20 cellular contexts compared by ENCODE assay signal in the genomic region with DNA sequence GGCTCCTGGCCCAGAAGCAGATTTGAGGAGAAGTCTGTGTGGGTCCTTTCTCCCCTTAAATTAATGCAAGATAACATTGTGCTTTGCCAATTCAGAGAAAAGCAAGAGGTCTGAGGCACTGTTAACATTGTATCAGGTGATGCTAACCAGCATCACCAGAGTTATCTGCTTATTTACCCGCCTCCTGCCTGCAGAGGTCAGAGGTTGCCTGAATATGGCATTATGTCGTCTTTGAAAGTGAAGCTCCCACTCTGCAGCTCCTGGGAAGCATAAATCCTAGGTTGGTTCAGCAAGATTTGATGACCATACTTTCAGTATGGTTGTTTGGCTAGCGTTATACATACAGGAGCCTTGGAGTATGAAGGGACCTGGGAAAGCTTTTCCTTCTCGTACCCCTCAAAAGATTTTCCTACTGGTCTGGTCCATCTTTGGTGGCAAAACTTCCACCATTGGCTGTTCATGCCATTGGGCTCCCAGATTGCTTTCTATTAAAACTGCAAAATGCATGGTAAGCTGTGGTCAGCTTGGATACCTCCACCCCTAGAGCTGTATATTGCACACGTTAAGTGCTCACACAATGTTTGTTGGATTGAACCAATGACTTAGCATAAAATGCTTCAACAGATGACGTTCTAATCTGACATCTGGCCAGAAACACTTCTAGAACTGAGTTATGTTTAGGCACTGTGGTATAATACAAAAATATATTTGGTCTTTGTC. TPM values are rescaled to one million over a fixed set of nuclear protein-coding genes. Genes with fewer than 3 reads are reported as not detected.
DNase-seq lines count a peak whose midpoint lies in the region; ATAC-seq and TF ChIP-seq lines count a peak whose summit lies in the region.
"Had no signal": no experiment of that assay in that cellular context is flagged by ENCODE, and none has a peak within 500 bp of the region (broad histone marks: within the 10 kb centered on the region; RNA-seq: fewer than 3 reads in every experiment).

No MANE protein-coding gene starts in this region.

- no peaks in the 10 kb centered on the region for H3K27me3 Mint-ChIP-seq in CD8-positive, alpha-beta memory T cell
- no peaks in the 10 kb centered on the region for H3K27me3 Mint-ChIP-seq in osteocyte (ENCODE audit: unreplicated experiment)

- H3K9me3 ChIP-seq in CD8-positive, alpha-beta memory T cell (ENCODE audit: low read length) = no peaks in the 10 kb centered on the region
- H3K9me3 ChIP-seq: esophagus muscularis mucosa had no signal

- H3K36me3 ChIP-seq in CD8-positive, alpha-beta memory T cell (ENCODE audit: insufficient read depth, low read length) = no peaks in the 10 kb centered on the region
- H3K36me3 ChIP-seq: esophagus muscularis mucosa had no signal

- no peak overlapping the region for H3K27ac Mint-ChIP-seq in CD8-positive, alpha-beta memory T cell
- H3K27ac Mint-ChIP-seq in osteocyte (ENCODE audit: unreplicated experiment) = peak overlapping the region; percentile 95
- H3K27ac Mint-ChIP-seq: natural killer cell had no signal

- peaks cover 17 to 31% (median 25%) of the 10 kb centered on the region in 3 donors for H3K4me1 Mint-ChIP-seq in CD8-positive, alpha-beta memory T cell
- H3K4me1 Mint-ChIP-seq in osteocyte (ENCODE audit: unreplicated experiment) = peaks cover 60% of the 10 kb centered on the region

- H3K9me3 Mint-ChIP-seq in CD8-positive, alpha-beta memory T cell = peaks cover 0 to 1% (median 0%) of the 10 kb centered on the region in 5 donors
- H3K9me3 Mint-ChIP-seq in osteocyte (ENCODE audit: unreplicated experiment) = no peaks in the 10 kb centered on the region
- H3K9me3 Mint-ChIP-seq: natural killer cell had no signal

- H3K4me1 ChIP-seq in CD8-positive, alpha-beta memory T cell (ENCODE audit: insufficient read depth, low read length) = no peaks in the 10 kb centered on the region

- ATAC-seq in GM21529 (IDR thresholded peaks at IDR 0.05; ENCODE audit: unreplicated experiment) = no peak
- ATAC-seq: natural killer cell, PC-3 had no signal

- no peak for TF ChIP-seq CTCF in osteocyte (IDR thresholded peaks at IDR 0.05)

- H3K27ac ChIP-seq in CD8-positive, alpha-beta memory T cell (ENCODE audit: low read depth, low read length) = peak overlapping the region; percentile 33
- peak overlapping the region; percentile 94 for H3K27ac ChIP-seq in epithelial cell of prostate

- H3K27me3 ChIP-seq in CD8-positive, alpha-beta memory T cell (ENCODE audit: insufficient read depth, low read length, poor library complexity, severe bottlenecking) = no peaks in the 10 kb centered on the region
- H3K27me3 ChIP-seq: esophagus muscularis mucosa had no signal

- H3K4me3 ChIP-seq in CD8-positive, alpha-beta memory T cell (ENCODE audit: low read length) = no peak overlapping the region
- H3K4me3 ChIP-seq: esophagus muscularis mucosa had no signal

- POLR2A ChIA-PET in CD8-positive, alpha-beta memory T cell (lab: Charles Lee) = no interaction called here

- peaks cover 5 to 19% (median 14%) of the 10 kb centered on the region in 3 donors for H3K36me3 Mint-ChIP-seq in CD8-positive, alpha-beta memory T cell
- H3K36me3 Mint-ChIP-seq in osteocyte (ENCODE audit: unreplicated experiment) = peaks cover 7% of the 10 kb centered on the region
- H3K36me3 Mint-ChIP-seq: natural killer cell had no signal

- DNase-seq in CD8-positive, alpha-beta memory T cell = no peak
- DNase-seq in NCI-H2227 treated with DMSO at 0.1 percent for 48 hours (lab: John Stamatoyannopoulos, UW) = peak; percentile 14
- no peak for DNase-seq in epithelial cell of prostate (ENCODE audit: low read depth, low spot score)
- no peak for DNase-seq in osteocyte (ENCODE audit: extremely low spot score, unreplicated experiment)
- DNase-seq in putamen (ENCODE audit: low spot score) = no peak
- no peak for DNase-seq in effector CD4-positive, alpha-beta T cell
- DNase-seq in pons (ENCODE audit: low spot score) = no peak
- DNase-seq: activated CD8-positive, alpha-beta memory T cell treated with anti-CD3 and anti-CD28 coated beads for 24 hours; activated naive CD4-positive, alpha-beta T cell treated with anti-CD3 and anti-CD28 coated beads, Interleukin-2, amount 50 U/mL, for 16 hours; cerebellar nuclear complex; natural killer cell; NCI-H1092 treated with DMSO at 0.1 percent for 48 hours; NCI-H2029; NCI-H345; NCI-H82; PC-3; SIG-M5; stimulated activated CD4-positive, alpha-beta T cell treated with anti-CD3 and anti-CD28 coated beads, Interleukin-1b, Interleukin-23, amount 100 ng/mL, for 48 hours had no signal

- no peak overlapping the region for H3K4me3 Mint-ChIP-seq in CD8-positive, alpha-beta memory T cell
- no peak overlapping the region for H3K4me3 Mint-ChIP-seq in osteocyte (ENCODE audit: unreplicated experiment)
- H3K4me3 Mint-ChIP-seq: natural killer cell had no signal

- CTCF ChIA-PET in CD8-positive, alpha-beta memory T cell (lab: Charles Lee) = interaction anchor here (1.2 to 1.6 kb wide), 2 partner anchors 12 to 24 kb away, joined by 3 to 7 read pairs; partner anchors contain the start of gene CHD9

RNA-seq across cellular contexts. Expression of gene CHD9, which starts 24.1 kb away (rescaled TPM):
- total RNA-seq in CD8-positive, alpha-beta memory T cell = 10 to 100 TPM; 17.4 to 21.8 TPM
- 57.4 TPM for polyA plus RNA-seq in CD8-positive, alpha-beta memory T cell
- 98.9 and 99.0 TPM in 2 replicates for total RNA-seq in osteocyte

RNA-seq across cellular contexts. Expression of gene CHD9NB, which starts 26.2 kb away (rescaled TPM):
- 1 to 10 TPM in 1 of 2 experiments, under 1 TPM in 1; 0.79 to 1.0 TPM for total RNA-seq in CD8-positive, alpha-beta memory T cell
- polyA plus RNA-seq in CD8-positive, alpha-beta memory T cell = not detected
- total RNA-seq in osteocyte = 3.4 and 4.8 TPM in 2 replicates
